Comparison of ENCODE assay signal across 1 cellular context in genomic region chr11:126419801-126420729, GRCh38.
TF ChIP-seq lines count a peak whose summit lies in the region.

No MANE protein-coding gene starts in this region.

TF ChIP-seq in SK-N-SH treated with all-trans-retinoic acid at 6 μM for 48 hours, 23 proteins besides CTCF, POLR2A, EP300 and RAD21 (continued from another document):
- TF ChIP-seq TSHZ2 (CRISPR knock-in tag; IDR thresholded peaks at IDR 0.05) (no peak), ZC3H10 (CRISPR knock-in tag; IDR thresholded peaks at IDR 0.05) (no peak), CSDC2 (CRISPR knock-in tag; IDR thresholded peaks at IDR 0.05) (no peak), PPARA (CRISPR knock-in tag; IDR thresholded peaks at IDR 0.05; ENCODE audit: borderline replicate concordance) (no peak), CREB5 (CRISPR knock-in tag; IDR thresholded peaks at IDR 0.05; ENCODE audit: low read depth) (no peak), ZNF565 (CRISPR knock-in tag; conservative IDR thresholded peaks at IDR 0.05; ENCODE audit: low read depth) (no peak), ZFP30 (CRISPR knock-in tag; IDR thresholded peaks at IDR 0.05) (no peak), ZFP3 (CRISPR knock-in tag; IDR thresholded peaks at IDR 0.05) (no peak), POU6F1 (CRISPR knock-in tag; IDR thresholded peaks at IDR 0.05; ENCODE audit: borderline replicate concordance, low read depth) (no peak)
